ENCODE assay signal across 8 cellular contexts in the genomic region with DNA sequence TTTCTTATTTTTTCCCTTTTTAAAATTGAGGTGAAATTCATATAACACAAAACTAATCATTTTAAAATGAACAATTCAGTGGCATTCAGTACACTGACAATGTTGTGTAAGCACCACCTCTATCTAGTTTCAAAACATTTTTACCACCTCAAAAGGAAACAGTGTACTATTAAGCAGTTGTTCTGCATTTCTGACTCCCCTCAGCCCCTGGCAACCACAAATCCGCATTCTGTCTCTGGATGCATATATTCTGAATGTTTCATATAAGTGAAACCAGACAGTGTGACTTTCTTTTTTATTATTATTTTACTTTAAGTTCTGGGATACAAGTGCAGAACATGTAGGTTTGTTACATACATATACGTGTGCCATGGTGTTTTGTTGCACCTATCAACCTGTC. TPM values are rescaled to one million over a fixed set of nuclear protein-coding genes. Genes with fewer than 3 reads are reported as not detected.
DNase-seq lines count a peak whose midpoint lies in the region; ATAC-seq and TF ChIP-seq lines count a peak whose summit lies in the region.

No MANE protein-coding gene starts in this region.

- H3K9me3 ChIP-seq in lower lobe of right lung, result no peaks in the 10 kb centered on the region

- peaks cover 4% of the 10 kb centered on the region for H3K9me3 Mint-ChIP-seq in activated T-helper 17 cell treated with anti-CD3 and anti-CD28 coated beads, Interleukin-2, amount 50 U/mL, for 72 hours

- DNase-seq in GM12865 (ENCODE audit: low read depth), result peak; percentile 78
- no peak for DNase-seq in UCSD-AML1 (lab: John Stamatoyannopoulos, UW; ENCODE audit: unreplicated experiment)
- DNase-seq in SHP77 treated with DMSO at 0.1 percent for 48 hours (lab: John Stamatoyannopoulos, UW), result no peak
- no peak for DNase-seq in NCI-H1417 (lab: John Stamatoyannopoulos, UW)
- no peak for DNase-seq in lower lobe of right lung

- H3K4me3 ChIP-seq in GM12865 (ENCODE audit: low read depth, low read length), result peak overlapping the region; percentile 96
- H3K4me3 ChIP-seq in lower lobe of right lung, result no peak overlapping the region

- peaks cover 37% of the 10 kb centered on the region for H3K4me1 ChIP-seq in lower lobe of right lung

- no peaks in the 10 kb centered on the region for H3K27me3 Mint-ChIP-seq in activated T-helper 17 cell treated with anti-CD3 and anti-CD28 coated beads, Interleukin-2, amount 50 U/mL, for 72 hours

- no peak for TF ChIP-seq CTCF in GM12865 (IDR thresholded peaks at IDR 0.05; ENCODE audit: insufficient read depth, low read depth, low read length, missing control alignments)
- no peak for TF ChIP-seq CTCF in lower lobe of right lung (IDR thresholded peaks at IDR 0.05)

- ATAC-seq in GM19452 (IDR thresholded peaks at IDR 0.05; ENCODE audit: unreplicated experiment) (peak; percentile 44), HG03175 (IDR thresholded peaks at IDR 0.05; ENCODE audit: unreplicated experiment) (peak; percentile 56), lower lobe of right lung (no peak)
- peak; percentile 42 for ATAC-seq in activated T-helper 17 cell treated with anti-CD3 and anti-CD28 coated beads, Interleukin-2, amount 50 U/mL, for 72 hours (replicated peaks)

- no peaks in the 10 kb centered on the region for H3K36me3 ChIP-seq in lower lobe of right lung

- H3K36me3 Mint-ChIP-seq in activated T-helper 17 cell treated with anti-CD3 and anti-CD28 coated beads, Interleukin-2, amount 50 U/mL, for 72 hours (ENCODE audit: low read depth), result peaks cover 79% of the 10 kb centered on the region

- intact Hi-C loops in lower lobe of right lung (cut with DNase I), result no loop called here

- no peak overlapping the region for H3K27ac ChIP-seq in lower lobe of right lung

- no peaks in the 10 kb centered on the region for H3K27me3 ChIP-seq in lower lobe of right lung (ENCODE audit: low read depth)

- peak overlapping the region; percentile 99 for H3K4me3 Mint-ChIP-seq in activated T-helper 17 cell treated with anti-CD3 and anti-CD28 coated beads, Interleukin-2, amount 50 U/mL, for 72 hours

- peaks cover 68% of the 10 kb centered on the region for H3K4me1 Mint-ChIP-seq in activated T-helper 17 cell treated with anti-CD3 and anti-CD28 coated beads, Interleukin-2, amount 50 U/mL, for 72 hours

- H3K27ac Mint-ChIP-seq in activated T-helper 17 cell treated with anti-CD3 and anti-CD28 coated beads, Interleukin-2, amount 50 U/mL, for 72 hours, result peak overlapping the region; percentile 39

RNA-seq across cellular contexts. Expression of gene TANK, which starts 19.2 kb away (rescaled TPM):
- total RNA-seq in activated T-helper 17 cell treated with anti-CD3 and anti-CD28 coated beads, Interleukin-2, amount 50 U/mL, for 72 hours, result 100 to 1,000 TPM; 110 to 114 TPM
- 77.5 TPM for total RNA-seq in lower lobe of right lung

Comparison
In these comparisons a context has a peak if more than half of its experiments do, and no peak if none do; other contexts are left out.
1. ATAC-seq: peak in GM19452 (single experiment), HG03175 (single experiment) and activated T-helper 17 cell treated with anti-CD3 and anti-CD28 coated beads, Interleukin-2, amount 50 U/mL, for 72 hours (single experiment); none in lower lobe of right lung (0 of 2).